Comparison of ENCODE assay signal across 1 cellular context in the genomic region with DNA sequence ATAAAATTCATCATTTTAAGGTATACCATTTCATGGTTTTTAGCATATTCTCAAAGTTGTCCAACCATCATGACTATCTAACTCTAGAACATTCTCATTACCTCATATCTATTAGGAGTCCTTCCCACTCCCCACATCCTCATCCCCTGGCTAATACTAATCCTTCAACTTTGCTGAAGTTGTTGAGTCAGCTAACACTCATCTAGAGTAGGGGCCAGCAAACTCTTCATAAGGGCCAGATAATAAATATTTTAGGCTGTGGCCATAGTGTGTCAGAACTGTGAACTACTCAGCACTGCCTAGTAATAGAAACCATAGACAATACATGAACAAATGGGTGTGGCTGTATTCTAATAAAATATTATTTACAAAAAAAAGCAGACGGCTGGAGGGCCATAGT.
TF ChIP-seq lines count a peak whose summit lies in the region.

No MANE protein-coding gene starts in this region.

TF ChIP-seq in GM23338, 12 proteins besides CTCF, POLR2A, EP300 and RAD21 (continued from another document):
- TF ChIP-seq, protein P1, sequence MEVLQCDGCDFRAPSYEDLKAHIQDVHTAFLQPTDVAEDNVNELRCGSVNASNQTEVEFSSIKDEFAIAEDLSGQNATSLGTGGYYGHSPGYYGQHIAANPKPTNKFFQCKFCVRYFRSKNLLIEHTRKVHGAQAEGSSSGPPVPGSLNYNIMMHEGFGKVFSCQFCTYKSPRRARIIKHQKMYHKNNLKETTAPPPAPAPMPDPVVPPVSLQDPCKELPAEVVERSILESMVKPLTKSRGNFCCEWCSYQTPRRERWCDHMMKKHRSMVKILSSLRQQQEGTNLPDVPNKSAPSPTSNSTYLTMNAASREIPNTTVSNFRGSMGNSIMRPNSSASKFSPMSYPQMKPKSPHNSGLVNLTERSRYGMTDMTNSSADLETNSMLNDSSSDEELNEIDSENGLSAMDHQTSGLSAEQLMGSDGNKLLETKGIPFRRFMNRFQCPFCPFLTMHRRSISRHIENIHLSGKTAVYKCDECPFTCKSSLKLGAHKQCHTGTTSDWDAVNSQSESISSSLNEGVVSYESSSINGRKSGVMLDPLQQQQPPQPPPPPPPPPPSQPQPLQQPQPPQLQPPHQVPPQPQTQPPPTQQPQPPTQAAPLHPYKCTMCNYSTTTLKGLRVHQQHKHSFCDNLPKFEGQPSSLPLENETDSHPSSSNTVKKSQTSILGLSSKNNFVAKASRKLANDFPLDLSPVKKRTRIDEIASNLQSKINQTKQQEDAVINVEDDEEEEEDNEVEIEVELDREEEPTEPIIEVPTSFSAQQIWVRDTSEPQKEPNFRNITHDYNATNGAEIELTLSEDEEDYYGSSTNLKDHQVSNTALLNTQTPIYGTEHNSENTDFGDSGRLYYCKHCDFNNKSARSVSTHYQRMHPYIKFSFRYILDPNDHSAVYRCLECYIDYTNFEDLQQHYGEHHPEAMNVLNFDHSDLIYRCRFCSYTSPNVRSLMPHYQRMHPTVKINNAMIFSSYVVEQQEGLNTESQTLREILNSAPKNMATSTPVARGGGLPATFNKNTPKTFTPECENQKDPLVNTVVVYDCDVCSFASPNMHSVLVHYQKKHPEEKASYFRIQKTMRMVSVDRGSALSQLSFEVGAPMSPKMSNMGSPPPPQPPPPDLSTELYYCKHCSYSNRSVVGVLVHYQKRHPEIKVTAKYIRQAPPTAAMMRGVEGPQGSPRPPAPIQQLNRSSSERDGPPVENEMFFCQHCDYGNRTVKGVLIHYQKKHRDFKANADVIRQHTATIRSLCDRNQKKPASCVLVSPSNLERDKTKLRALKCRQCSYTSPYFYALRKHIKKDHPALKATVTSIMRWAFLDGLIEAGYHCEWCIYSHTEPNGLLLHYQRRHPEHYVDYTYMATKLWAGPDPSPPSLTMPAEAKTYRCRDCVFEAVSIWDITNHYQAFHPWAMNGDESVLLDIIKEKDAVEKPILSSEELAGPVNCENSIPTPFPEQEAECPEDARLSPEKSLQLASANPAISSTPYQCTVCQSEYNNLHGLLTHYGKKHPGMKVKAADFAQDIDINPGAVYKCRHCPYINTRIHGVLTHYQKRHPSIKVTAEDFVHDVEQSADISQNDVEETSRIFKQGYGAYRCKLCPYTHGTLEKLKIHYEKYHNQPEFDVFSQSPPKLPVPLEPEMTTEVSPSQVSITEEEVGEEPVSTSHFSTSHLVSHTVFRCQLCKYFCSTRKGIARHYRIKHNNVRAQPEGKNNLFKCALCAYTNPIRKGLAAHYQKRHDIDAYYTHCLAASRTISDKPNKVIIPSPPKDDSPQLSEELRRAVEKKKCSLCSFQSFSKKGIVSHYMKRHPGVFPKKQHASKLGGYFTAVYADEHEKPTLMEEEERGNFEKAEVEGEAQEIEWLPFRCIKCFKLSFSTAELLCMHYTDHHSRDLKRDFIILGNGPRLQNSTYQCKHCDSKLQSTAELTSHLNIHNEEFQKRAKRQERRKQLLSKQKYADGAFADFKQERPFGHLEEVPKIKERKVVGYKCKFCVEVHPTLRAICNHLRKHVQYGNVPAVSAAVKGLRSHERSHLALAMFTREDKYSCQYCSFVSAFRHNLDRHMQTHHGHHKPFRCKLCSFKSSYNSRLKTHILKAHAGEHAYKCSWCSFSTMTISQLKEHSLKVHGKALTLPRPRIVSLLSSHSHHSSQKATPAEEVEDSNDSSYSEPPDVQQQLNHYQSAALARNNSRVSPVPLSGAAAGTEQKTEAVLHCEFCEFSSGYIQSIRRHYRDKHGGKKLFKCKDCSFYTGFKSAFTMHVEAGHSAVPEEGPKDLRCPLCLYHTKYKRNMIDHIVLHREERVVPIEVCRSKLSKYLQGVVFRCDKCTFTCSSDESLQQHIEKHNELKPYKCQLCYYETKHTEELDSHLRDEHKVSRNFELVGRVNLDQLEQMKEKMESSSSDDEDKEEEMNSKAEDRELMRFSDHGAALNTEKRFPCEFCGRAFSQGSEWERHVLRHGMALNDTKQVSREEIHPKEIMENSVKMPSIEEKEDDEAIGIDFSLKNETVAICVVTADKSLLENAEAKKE (CRISPR knock-in tag; IDR thresholded peaks at IDR 0.05) = no peak
- TF ChIP-seq CREB1 (CRISPR knock-in tag; IDR thresholded peaks at IDR 0.05; ENCODE audit: low read depth) (no peak), STAT1 (IDR thresholded peaks at IDR 0.05; ENCODE audit: unreplicated experiment) (no peak), POLR2AphosphoS5 (IDR thresholded peaks at IDR 0.05; ENCODE audit: low read depth) (no peak), EZH2phosphoT487 (IDR thresholded peaks at IDR 0.05; ENCODE audit: unreplicated experiment) (no peak), ZNF331 (CRISPR knock-in tag; IDR thresholded peaks at IDR 0.05; ENCODE audit: low read depth) (no peak), NANOG (IDR thresholded peaks at IDR 0.05; ENCODE audit: borderline replicate concordance) (no peak), JUNB (IDR thresholded peaks at IDR 0.05; ENCODE audit: unreplicated experiment) (no peak), EZH2 (IDR thresholded peaks at IDR 0.05; ENCODE audit: low read depth, unreplicated experiment) (no peak)
- TF ChIP-seq, protein P2, sequence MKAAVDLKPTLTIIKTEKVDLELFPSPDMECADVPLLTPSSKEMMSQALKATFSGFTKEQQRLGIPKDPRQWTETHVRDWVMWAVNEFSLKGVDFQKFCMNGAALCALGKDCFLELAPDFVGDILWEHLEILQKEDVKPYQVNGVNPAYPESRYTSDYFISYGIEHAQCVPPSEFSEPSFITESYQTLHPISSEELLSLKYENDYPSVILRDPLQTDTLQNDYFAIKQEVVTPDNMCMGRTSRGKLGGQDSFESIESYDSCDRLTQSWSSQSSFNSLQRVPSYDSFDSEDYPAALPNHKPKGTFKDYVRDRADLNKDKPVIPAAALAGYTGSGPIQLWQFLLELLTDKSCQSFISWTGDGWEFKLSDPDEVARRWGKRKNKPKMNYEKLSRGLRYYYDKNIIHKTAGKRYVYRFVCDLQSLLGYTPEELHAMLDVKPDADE (IDR thresholded peaks at IDR 0.05) = no peak
- TF ChIP-seq, protein P3, sequence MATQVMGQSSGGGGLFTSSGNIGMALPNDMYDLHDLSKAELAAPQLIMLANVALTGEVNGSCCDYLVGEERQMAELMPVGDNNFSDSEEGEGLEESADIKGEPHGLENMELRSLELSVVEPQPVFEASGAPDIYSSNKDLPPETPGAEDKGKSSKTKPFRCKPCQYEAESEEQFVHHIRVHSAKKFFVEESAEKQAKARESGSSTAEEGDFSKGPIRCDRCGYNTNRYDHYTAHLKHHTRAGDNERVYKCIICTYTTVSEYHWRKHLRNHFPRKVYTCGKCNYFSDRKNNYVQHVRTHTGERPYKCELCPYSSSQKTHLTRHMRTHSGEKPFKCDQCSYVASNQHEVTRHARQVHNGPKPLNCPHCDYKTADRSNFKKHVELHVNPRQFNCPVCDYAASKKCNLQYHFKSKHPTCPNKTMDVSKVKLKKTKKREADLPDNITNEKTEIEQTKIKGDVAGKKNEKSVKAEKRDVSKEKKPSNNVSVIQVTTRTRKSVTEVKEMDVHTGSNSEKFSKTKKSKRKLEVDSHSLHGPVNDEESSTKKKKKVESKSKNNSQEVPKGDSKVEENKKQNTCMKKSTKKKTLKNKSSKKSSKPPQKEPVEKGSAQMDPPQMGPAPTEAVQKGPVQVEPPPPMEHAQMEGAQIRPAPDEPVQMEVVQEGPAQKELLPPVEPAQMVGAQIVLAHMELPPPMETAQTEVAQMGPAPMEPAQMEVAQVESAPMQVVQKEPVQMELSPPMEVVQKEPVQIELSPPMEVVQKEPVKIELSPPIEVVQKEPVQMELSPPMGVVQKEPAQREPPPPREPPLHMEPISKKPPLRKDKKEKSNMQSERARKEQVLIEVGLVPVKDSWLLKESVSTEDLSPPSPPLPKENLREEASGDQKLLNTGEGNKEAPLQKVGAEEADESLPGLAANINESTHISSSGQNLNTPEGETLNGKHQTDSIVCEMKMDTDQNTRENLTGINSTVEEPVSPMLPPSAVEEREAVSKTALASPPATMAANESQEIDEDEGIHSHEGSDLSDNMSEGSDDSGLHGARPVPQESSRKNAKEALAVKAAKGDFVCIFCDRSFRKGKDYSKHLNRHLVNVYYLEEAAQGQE (IDR thresholded peaks at IDR 0.05; ENCODE audit: unreplicated experiment) = no peak
